ENCODE assay signal across 13 cellular contexts in genomic region chr20:53764416-53764800, GRCh38.
A peak's percentile ranks its signal among the peaks of the same experiment; 100 is the strongest.
DNase-seq lines count a peak whose midpoint lies in the region; TF ChIP-seq lines count a peak whose summit lies in the region.
"Had no signal": no experiment of that assay in that cellular context is flagged by ENCODE, and none has a peak within 500 bp of the region (broad histone marks: within the 10 kb centered on the region; RNA-seq: fewer than 3 reads in every experiment).

No MANE protein-coding gene starts in this region.

- H2BK120ac ChIP-seq in mesendoderm (ENCODE audit: low read depth, low read length) = no peak overlapping the region

- no peaks in the 10 kb centered on the region for H3K36me3 ChIP-seq in NT2/D1 (ENCODE audit: insufficient read depth, insufficient read length, low read length)
- no peaks in the 10 kb centered on the region for H3K36me3 ChIP-seq in mesendoderm (ENCODE audit: control insufficient read depth, insufficient read depth, low read length)
- no peaks in the 10 kb centered on the region for H3K36me3 ChIP-seq in suprapubic skin

- no peak overlapping the region for H3K4ac ChIP-seq in mesendoderm (ENCODE audit: low read depth, low read length)

- no peak overlapping the region for H3K23ac ChIP-seq in mesendoderm (ENCODE audit: low read length)

- H3K27ac ChIP-seq in mesendoderm (ENCODE audit: low read depth, low read length) = no peak overlapping the region
- no peak overlapping the region for H3K27ac ChIP-seq in suprapubic skin

- no CpG with 5 or more reads among the region's 2 CpGs for WGBS in mesendoderm (ENCODE audit: extremely low coverage, insufficient coverage, low lambda C conversion rate)
- 59% methylated on average over 2 of the region's 2 CpGs for WGBS in suprapubic skin

- H3K9me3 ChIP-seq in NT2/D1 (ENCODE audit: insufficient read depth, low read length) = no peaks in the 10 kb centered on the region
- H3K9me3 ChIP-seq in suprapubic skin = no peaks in the 10 kb centered on the region

- no peak overlapping the region for H4K5ac ChIP-seq in mesendoderm (ENCODE audit: low read length)

- H3K4me3 Mint-ChIP-seq in chondrocyte (ENCODE audit: unreplicated experiment) = no peak overlapping the region
- H3K4me3 Mint-ChIP-seq: central memory CD8-positive, alpha-beta T cell had no signal

- TF ChIP-seq CTCF in chondrocyte (IDR thresholded peaks at IDR 0.05) = no peak
- TF ChIP-seq CTCF in subcutaneous adipose tissue (IDR thresholded peaks at IDR 0.05; ENCODE audit: low read depth) = peak; percentile 93
- TF ChIP-seq CTCF in suprapubic skin (IDR thresholded peaks at IDR 0.05) = no peak

- H3K9me3 Mint-ChIP-seq in chondrocyte (ENCODE audit: low read depth) = no peaks in the 10 kb centered on the region
- H3K9me3 Mint-ChIP-seq: central memory CD8-positive, alpha-beta T cell had no signal

- H3K4me3 ChIP-seq in NT2/D1 (ENCODE audit: insufficient read length, low read depth) (no peak overlapping the region), mesendoderm (ENCODE audit: low read length) (no peak overlapping the region), suprapubic skin (no peak overlapping the region)

- H3K79me1 ChIP-seq in mesendoderm (ENCODE audit: low read length) = no peaks in the 10 kb centered on the region

- H3K27me3 ChIP-seq in NT2/D1 (ENCODE audit: insufficient read depth, insufficient read length) (no peaks in the 10 kb centered on the region), mesendoderm (ENCODE audit: insufficient read depth, low read length, poor library complexity) (no peaks in the 10 kb centered on the region), suprapubic skin (no peaks in the 10 kb centered on the region)

- no peak overlapping the region for H2AK5ac ChIP-seq in mesendoderm (ENCODE audit: low read length)

- H3K79me2 ChIP-seq in mesendoderm (ENCODE audit: control insufficient read depth, insufficient read depth, low read length) = no peaks in the 10 kb centered on the region

- DNase-seq in NT2/D1 (ENCODE audit: low read depth, low spot score) (no peak), chondrocyte (ENCODE audit: low spot score) (no peak), mesendoderm (no peak), AG08396 (ENCODE audit: low spot score) (no peak), suprapubic skin (ENCODE audit: low spot score in 2 of 2) (no peak), MV-4-11 (lab: John Stamatoyannopoulos, UW) (no peak)
- DNase-seq: activated CD8-positive, alpha-beta memory T cell treated with anti-CD3 and anti-CD28 coated beads for 24 hours; activated gamma-delta T cell treated with Interleukin-2 at 50 U/mL for 16 hours; midbrain; NCI-H524; RPMI8226 had no signal

- peaks cover 24% of the 10 kb centered on the region for H3K4me1 Mint-ChIP-seq in chondrocyte (ENCODE audit: low read depth)

- H3K36me3 Mint-ChIP-seq in chondrocyte (ENCODE audit: low read depth) = no peaks in the 10 kb centered on the region

- peak overlapping the region; percentile 12 for H3K56ac ChIP-seq in mesendoderm (ENCODE audit: low read length)

- no peak overlapping the region for H2BK5ac ChIP-seq in mesendoderm (ENCODE audit: low read length)

- peaks cover 2% of the 10 kb centered on the region for H3K4me1 ChIP-seq in NT2/D1 (ENCODE audit: insufficient read depth, insufficient read length)
- H3K4me1 ChIP-seq in mesendoderm (ENCODE audit: control insufficient read depth, low read depth, low read length) = no peaks in the 10 kb centered on the region
- no peaks in the 10 kb centered on the region for H3K4me1 ChIP-seq in suprapubic skin

- H3K9ac ChIP-seq in NT2/D1 (ENCODE audit: insufficient read length, low read depth) (peak overlapping the region; percentile 11), mesendoderm (ENCODE audit: low read length) (no peak overlapping the region)

- no peak for TF ChIP-seq EP300 in suprapubic skin (IDR thresholded peaks at IDR 0.05)

- no peak overlapping the region for H2BK15ac ChIP-seq in mesendoderm (replicated peaks; ENCODE audit: low read depth)

- no peak overlapping the region for H3K4me2 ChIP-seq in mesendoderm (ENCODE audit: low read length)

- TF ChIP-seq POLR2A in suprapubic skin (IDR thresholded peaks at IDR 0.05) = no peak

- H3K27ac Mint-ChIP-seq in chondrocyte (ENCODE audit: unreplicated experiment) = peak overlapping the region; percentile 9

- H3K18ac ChIP-seq in mesendoderm (ENCODE audit: low read length) = peak overlapping the region; percentile 94

- no peak overlapping the region for H4K8ac ChIP-seq in mesendoderm (ENCODE audit: low read depth, low read length)

- no peaks in the 10 kb centered on the region for H3K27me3 Mint-ChIP-seq in chondrocyte (ENCODE audit: low read depth)
- H3K27me3 Mint-ChIP-seq: central memory CD8-positive, alpha-beta T cell had no signal
